Comparison of ENCODE assay signal across 2 cellular contexts in genomic region chr1:230139741-230140140, GRCh38.
A peak's percentile ranks its signal among the peaks of the same experiment; 100 is the strongest.
TF ChIP-seq lines count a peak whose summit lies in the region.

No MANE protein-coding gene starts in this region.

TF ChIP-seq in IMR-90, 13 proteins besides CTCF, POLR2A, EP300 and RAD21 (continued from another document):
- peak; percentile 28; the same call in 1 of the 2 replicates for TF ChIP-seq CEBPB (IDR thresholded peaks at IDR 0.05; ENCODE audit: low read depth, low read length)

TF ChIP-seq in neural cell, 6 proteins besides CTCF, POLR2A, EP300 and RAD21:
- no peak for TF ChIP-seq SMC3 (conservative IDR thresholded peaks at IDR 0.05; ENCODE audit: poor library complexity)
- TF ChIP-seq POLR2AphosphoS5 (IDR thresholded peaks at IDR 0.05) = no peak
- no peak for TF ChIP-seq TAF1 (IDR thresholded peaks at IDR 0.05; ENCODE audit: low read depth)
- no peak for TF ChIP-seq EZH2 (IDR thresholded peaks at IDR 0.05; ENCODE audit: borderline replicate concordance, insufficient read depth, low read length, poor library complexity, severe bottlenecking)
- no peak for TF ChIP-seq MXI1 (conservative IDR thresholded peaks at IDR 0.05; ENCODE audit: poor library complexity, severe bottlenecking)
- no peak for TF ChIP-seq REST (IDR thresholded peaks at IDR 0.05; ENCODE audit: borderline replicate concordance)
